Comparison of ENCODE assay signal across 8 cellular contexts in genomic region chr6:148559848-148560433, GRCh38.
DNase-seq lines count a peak whose midpoint lies in the region; ATAC-seq and TF ChIP-seq lines count a peak whose summit lies in the region.

No MANE protein-coding gene starts in this region.

- H3K27ac ChIP-seq in OCI-LY7 (ENCODE audit: low read depth, low read length, poor library complexity, severe bottlenecking) (no peak overlapping the region), fibroblast of lung (ENCODE audit: insufficient read depth, low read length) (no peak overlapping the region)

- H3K36me3 Mint-ChIP-seq in natural killer cell treated with Interleukin-12 subunit alpha and Interleukin-12 subunit beta and Interleukin-15 and Interleukin-18, amount 100 ng/mL, for 72 hours, result peaks cover 11% of the 10 kb centered on the region

- H3K4me1 ChIP-seq in BE2C (no peaks in the 10 kb centered on the region), OCI-LY7 (ENCODE audit: insufficient read depth, low read length, poor library complexity, severe bottlenecking) (peaks cover 3% of the 10 kb centered on the region), fibroblast of lung (ENCODE audit: control insufficient read depth, extremely low read depth, insufficient read depth, low read length) (no peaks in the 10 kb centered on the region)

- peak; percentile 65 for ATAC-seq in HG03558 (IDR thresholded peaks at IDR 0.05; ENCODE audit: extremely low read depth, unreplicated experiment)
- ATAC-seq in natural killer cell treated with Interleukin-12 subunit alpha and Interleukin-12 subunit beta and Interleukin-15 and Interleukin-18, amount 100 ng/mL, for 72 hours, result peak; percentile 85 to 89

- H3K4me2 ChIP-seq in OCI-LY7 (ENCODE audit: low read length), result peak overlapping the region; percentile 22; the same call in 1 of the 2 replicates
- H3K4me2 ChIP-seq in fibroblast of lung (ENCODE audit: extremely low read depth, insufficient read depth, low read length), result peak overlapping the region; percentile 55

- H3K9me3 ChIP-seq in BE2C, result no peaks in the 10 kb centered on the region
- no peaks in the 10 kb centered on the region for H3K9me3 ChIP-seq in OCI-LY7 (ENCODE audit: low read length)
- no peaks in the 10 kb centered on the region for H3K9me3 ChIP-seq in fibroblast of lung (ENCODE audit: control insufficient read depth, insufficient read depth, low read depth, low read length)

- H4K20me1 ChIP-seq in OCI-LY7 (ENCODE audit: insufficient read depth, low read length), result no peaks in the 10 kb centered on the region
- H4K20me1 ChIP-seq in fibroblast of lung (ENCODE audit: control insufficient read depth, extremely low read depth, insufficient read depth, low read length), result no peaks in the 10 kb centered on the region

- no peak overlapping the region for H3K9ac ChIP-seq in fibroblast of lung (ENCODE audit: insufficient read depth, low read length)

- peak; percentile 81 for DNase-seq in BE2C
- DNase-seq in GM19238 (ENCODE audit: insufficient read length, low spot score), result peak; percentile 55
- DNase-seq in OCI-LY7 (ENCODE audit: low spot score), result peak; percentile 52
- peak; percentile 48 for DNase-seq in activated T-helper 1 cell treated with Interleukin-2 at 50 U/mL for 16 hours (ENCODE audit: low read depth)
- DNase-seq in fibroblast of lung (ENCODE audit: low read depth in 2 of 2), result peak; percentile 54 to 72
- DNase-seq in natural killer cell treated with Interleukin-12 subunit alpha and Interleukin-12 subunit beta and Interleukin-15 and Interleukin-18, amount 100 ng/mL, for 72 hours (ENCODE audit: low spot score), result peak; percentile 75
- DNase-seq in stimulated activated naive CD4-positive, alpha-beta T cell treated with Interleukin-2 at 50 U/mL for 16 hours (lab: John Stamatoyannopoulos, UW), result peak; percentile 62

- H3K4me1 Mint-ChIP-seq in natural killer cell treated with Interleukin-12 subunit alpha and Interleukin-12 subunit beta and Interleukin-15 and Interleukin-18, amount 100 ng/mL, for 72 hours (ENCODE audit: low read depth in 2 of 2), result peaks cover 12 to 20% of the 10 kb centered on the region in 2 donors

- no peak overlapping the region for H3K4me3 Mint-ChIP-seq in natural killer cell treated with Interleukin-12 subunit alpha and Interleukin-12 subunit beta and Interleukin-15 and Interleukin-18, amount 100 ng/mL, for 72 hours

- H3K27me3 ChIP-seq in BE2C, result peaks cover 2% of the 10 kb centered on the region; the same call in 1 of the 2 replicates
- no peaks in the 10 kb centered on the region for H3K27me3 ChIP-seq in fibroblast of lung (ENCODE audit: control insufficient read depth, insufficient read depth, low read length)

- intact Hi-C loops in OCI-LY7 (cut with micrococcal nuclease; ENCODE audit: unreplicated experiment), result loop anchor here (5.0 kb wide), 1 partner anchor 387 kb away; no protein-coding TSS in a partner anchor

- H3K27me3 Mint-ChIP-seq in natural killer cell treated with Interleukin-12 subunit alpha and Interleukin-12 subunit beta and Interleukin-15 and Interleukin-18, amount 100 ng/mL, for 72 hours, result peaks cover 48 to 70% of the 10 kb centered on the region in 2 donors

- H3K36me3 ChIP-seq in BE2C (no peaks in the 10 kb centered on the region), OCI-LY7 (ENCODE audit: insufficient read depth, low read length) (no peaks in the 10 kb centered on the region), fibroblast of lung (ENCODE audit: control insufficient read depth, insufficient read depth, low read length) (no peaks in the 10 kb centered on the region)

- H2AFZ ChIP-seq in OCI-LY7 (ENCODE audit: low read length), result no peak overlapping the region
- peak overlapping the region; percentile 54 for H2AFZ ChIP-seq in fibroblast of lung (ENCODE audit: low read length)

- CTCF ChIA-PET in OCI-LY7 (lab: Charles Lee; ENCODE audit: unreplicated experiment), result no interaction called here

- TF ChIP-seq CTCF in BE2C (IDR thresholded peaks at IDR 0.05; ENCODE audit: low read depth, low read length), result peak; percentile 85
- peak; percentile 92 for TF ChIP-seq CTCF in OCI-LY7 (conservative IDR thresholded peaks at IDR 0.05; ENCODE audit: low read length)
- peak; percentile 76 to 90 for TF ChIP-seq CTCF in fibroblast of lung (conservative IDR thresholded peaks at IDR 0.05 in 1 of 2, IDR thresholded peaks at IDR 0.05 in 1 of 2; ENCODE audit: low read depth in 1 of 2, low read length in 2 of 2)

- H3K4me3 ChIP-seq in BE2C (ENCODE audit: low read depth, low read length) (peak overlapping the region; percentile 55), OCI-LY7 (ENCODE audit: low read depth, low read length, poor library complexity, severe bottlenecking) (no peak overlapping the region), fibroblast of lung (replicated peaks in 1 of 4; ENCODE audit: control extremely low read depth in 1 of 4, insufficient read depth in 1 of 4, low read depth in 3 of 4, low read length in 4 of 4) (peak overlapping the region; percentile 11 to 62 (median 40))

- POLR2A ChIA-PET in OCI-LY7 (lab: Charles Lee), result interaction anchor here (0.6 kb wide), 2 partner anchors 325 to 471 kb away, joined by 3 read pairs; no protein-coding TSS in a partner anchor

- no peaks in the 10 kb centered on the region for H3K9me3 Mint-ChIP-seq in natural killer cell treated with Interleukin-12 subunit alpha and Interleukin-12 subunit beta and Interleukin-15 and Interleukin-18, amount 100 ng/mL, for 72 hours

- H3K9me2 ChIP-seq in OCI-LY7 (ENCODE audit: insufficient read depth, low read length), result no peaks in the 10 kb centered on the region

- no peak overlapping the region for H3K27ac Mint-ChIP-seq in natural killer cell treated with Interleukin-12 subunit alpha and Interleukin-12 subunit beta and Interleukin-15 and Interleukin-18, amount 100 ng/mL, for 72 hours

- no TSS peak for BruUV-seq in OCI-LY7 (replicated peaks; lab: Mats Ljungman, UMichigan)

- H3K79me2 ChIP-seq in OCI-LY7 (ENCODE audit: insufficient read depth, low read depth, low read length) (no peaks in the 10 kb centered on the region), fibroblast of lung (ENCODE audit: control insufficient read depth, insufficient read depth, low read length) (no peaks in the 10 kb centered on the region)
